In the genomic region with DNA sequence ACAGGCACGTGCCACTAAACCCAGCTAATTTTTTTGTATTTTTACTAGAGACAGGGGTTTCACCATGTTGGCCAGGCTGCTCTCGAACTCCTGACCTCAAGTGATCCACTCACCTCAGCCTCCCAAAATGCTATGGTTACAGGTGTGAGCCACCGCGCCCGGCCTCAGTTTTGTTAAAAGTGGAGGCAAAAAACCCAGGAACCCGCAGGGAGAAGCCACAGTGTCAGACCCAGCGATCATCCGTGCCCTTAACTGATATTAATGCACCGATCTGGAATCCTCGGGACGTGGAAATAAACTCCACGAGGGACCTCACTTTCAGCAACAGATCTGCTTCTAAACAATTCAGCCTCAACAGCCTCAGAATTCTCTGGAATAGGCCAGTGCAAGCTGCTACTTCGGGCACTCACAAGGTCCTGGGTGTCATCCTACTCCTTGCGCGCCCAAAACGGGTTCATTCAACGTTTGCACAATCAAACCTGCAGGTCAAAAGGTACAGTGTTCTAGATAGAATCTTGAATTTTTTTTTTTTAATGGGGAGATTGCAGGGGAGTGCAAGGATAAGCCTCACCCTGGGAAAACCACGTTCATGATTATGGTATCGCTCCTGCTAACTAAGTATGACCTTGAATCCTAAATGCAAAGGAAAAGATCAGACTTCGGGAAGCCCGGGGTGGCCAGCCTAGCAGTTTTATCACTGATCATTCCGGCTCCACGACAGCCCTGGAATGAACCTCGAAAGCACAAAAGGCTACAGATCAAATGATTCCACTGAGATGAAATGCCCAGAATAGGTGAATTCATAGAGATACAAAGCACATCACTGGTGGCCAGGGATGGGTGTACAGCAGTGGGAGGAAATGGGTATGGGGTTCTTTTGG, we compare ENCODE assay signal across 1 cellular context.
TF ChIP-seq lines count a peak whose summit lies in the region.

No MANE protein-coding gene starts in this region.

TF ChIP-seq in GM23338, 12 proteins besides CTCF, POLR2A, EP300 and RAD21 (continued from another document):
- TF ChIP-seq, protein P1, sequence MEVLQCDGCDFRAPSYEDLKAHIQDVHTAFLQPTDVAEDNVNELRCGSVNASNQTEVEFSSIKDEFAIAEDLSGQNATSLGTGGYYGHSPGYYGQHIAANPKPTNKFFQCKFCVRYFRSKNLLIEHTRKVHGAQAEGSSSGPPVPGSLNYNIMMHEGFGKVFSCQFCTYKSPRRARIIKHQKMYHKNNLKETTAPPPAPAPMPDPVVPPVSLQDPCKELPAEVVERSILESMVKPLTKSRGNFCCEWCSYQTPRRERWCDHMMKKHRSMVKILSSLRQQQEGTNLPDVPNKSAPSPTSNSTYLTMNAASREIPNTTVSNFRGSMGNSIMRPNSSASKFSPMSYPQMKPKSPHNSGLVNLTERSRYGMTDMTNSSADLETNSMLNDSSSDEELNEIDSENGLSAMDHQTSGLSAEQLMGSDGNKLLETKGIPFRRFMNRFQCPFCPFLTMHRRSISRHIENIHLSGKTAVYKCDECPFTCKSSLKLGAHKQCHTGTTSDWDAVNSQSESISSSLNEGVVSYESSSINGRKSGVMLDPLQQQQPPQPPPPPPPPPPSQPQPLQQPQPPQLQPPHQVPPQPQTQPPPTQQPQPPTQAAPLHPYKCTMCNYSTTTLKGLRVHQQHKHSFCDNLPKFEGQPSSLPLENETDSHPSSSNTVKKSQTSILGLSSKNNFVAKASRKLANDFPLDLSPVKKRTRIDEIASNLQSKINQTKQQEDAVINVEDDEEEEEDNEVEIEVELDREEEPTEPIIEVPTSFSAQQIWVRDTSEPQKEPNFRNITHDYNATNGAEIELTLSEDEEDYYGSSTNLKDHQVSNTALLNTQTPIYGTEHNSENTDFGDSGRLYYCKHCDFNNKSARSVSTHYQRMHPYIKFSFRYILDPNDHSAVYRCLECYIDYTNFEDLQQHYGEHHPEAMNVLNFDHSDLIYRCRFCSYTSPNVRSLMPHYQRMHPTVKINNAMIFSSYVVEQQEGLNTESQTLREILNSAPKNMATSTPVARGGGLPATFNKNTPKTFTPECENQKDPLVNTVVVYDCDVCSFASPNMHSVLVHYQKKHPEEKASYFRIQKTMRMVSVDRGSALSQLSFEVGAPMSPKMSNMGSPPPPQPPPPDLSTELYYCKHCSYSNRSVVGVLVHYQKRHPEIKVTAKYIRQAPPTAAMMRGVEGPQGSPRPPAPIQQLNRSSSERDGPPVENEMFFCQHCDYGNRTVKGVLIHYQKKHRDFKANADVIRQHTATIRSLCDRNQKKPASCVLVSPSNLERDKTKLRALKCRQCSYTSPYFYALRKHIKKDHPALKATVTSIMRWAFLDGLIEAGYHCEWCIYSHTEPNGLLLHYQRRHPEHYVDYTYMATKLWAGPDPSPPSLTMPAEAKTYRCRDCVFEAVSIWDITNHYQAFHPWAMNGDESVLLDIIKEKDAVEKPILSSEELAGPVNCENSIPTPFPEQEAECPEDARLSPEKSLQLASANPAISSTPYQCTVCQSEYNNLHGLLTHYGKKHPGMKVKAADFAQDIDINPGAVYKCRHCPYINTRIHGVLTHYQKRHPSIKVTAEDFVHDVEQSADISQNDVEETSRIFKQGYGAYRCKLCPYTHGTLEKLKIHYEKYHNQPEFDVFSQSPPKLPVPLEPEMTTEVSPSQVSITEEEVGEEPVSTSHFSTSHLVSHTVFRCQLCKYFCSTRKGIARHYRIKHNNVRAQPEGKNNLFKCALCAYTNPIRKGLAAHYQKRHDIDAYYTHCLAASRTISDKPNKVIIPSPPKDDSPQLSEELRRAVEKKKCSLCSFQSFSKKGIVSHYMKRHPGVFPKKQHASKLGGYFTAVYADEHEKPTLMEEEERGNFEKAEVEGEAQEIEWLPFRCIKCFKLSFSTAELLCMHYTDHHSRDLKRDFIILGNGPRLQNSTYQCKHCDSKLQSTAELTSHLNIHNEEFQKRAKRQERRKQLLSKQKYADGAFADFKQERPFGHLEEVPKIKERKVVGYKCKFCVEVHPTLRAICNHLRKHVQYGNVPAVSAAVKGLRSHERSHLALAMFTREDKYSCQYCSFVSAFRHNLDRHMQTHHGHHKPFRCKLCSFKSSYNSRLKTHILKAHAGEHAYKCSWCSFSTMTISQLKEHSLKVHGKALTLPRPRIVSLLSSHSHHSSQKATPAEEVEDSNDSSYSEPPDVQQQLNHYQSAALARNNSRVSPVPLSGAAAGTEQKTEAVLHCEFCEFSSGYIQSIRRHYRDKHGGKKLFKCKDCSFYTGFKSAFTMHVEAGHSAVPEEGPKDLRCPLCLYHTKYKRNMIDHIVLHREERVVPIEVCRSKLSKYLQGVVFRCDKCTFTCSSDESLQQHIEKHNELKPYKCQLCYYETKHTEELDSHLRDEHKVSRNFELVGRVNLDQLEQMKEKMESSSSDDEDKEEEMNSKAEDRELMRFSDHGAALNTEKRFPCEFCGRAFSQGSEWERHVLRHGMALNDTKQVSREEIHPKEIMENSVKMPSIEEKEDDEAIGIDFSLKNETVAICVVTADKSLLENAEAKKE (CRISPR knock-in tag; IDR thresholded peaks at IDR 0.05) = no peak
- no peak for TF ChIP-seq NANOG (IDR thresholded peaks at IDR 0.05; ENCODE audit: borderline replicate concordance)
- TF ChIP-seq EZH2phosphoT487 (IDR thresholded peaks at IDR 0.05; ENCODE audit: unreplicated experiment) = no peak
- TF ChIP-seq, protein P2, sequence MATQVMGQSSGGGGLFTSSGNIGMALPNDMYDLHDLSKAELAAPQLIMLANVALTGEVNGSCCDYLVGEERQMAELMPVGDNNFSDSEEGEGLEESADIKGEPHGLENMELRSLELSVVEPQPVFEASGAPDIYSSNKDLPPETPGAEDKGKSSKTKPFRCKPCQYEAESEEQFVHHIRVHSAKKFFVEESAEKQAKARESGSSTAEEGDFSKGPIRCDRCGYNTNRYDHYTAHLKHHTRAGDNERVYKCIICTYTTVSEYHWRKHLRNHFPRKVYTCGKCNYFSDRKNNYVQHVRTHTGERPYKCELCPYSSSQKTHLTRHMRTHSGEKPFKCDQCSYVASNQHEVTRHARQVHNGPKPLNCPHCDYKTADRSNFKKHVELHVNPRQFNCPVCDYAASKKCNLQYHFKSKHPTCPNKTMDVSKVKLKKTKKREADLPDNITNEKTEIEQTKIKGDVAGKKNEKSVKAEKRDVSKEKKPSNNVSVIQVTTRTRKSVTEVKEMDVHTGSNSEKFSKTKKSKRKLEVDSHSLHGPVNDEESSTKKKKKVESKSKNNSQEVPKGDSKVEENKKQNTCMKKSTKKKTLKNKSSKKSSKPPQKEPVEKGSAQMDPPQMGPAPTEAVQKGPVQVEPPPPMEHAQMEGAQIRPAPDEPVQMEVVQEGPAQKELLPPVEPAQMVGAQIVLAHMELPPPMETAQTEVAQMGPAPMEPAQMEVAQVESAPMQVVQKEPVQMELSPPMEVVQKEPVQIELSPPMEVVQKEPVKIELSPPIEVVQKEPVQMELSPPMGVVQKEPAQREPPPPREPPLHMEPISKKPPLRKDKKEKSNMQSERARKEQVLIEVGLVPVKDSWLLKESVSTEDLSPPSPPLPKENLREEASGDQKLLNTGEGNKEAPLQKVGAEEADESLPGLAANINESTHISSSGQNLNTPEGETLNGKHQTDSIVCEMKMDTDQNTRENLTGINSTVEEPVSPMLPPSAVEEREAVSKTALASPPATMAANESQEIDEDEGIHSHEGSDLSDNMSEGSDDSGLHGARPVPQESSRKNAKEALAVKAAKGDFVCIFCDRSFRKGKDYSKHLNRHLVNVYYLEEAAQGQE (IDR thresholded peaks at IDR 0.05; ENCODE audit: unreplicated experiment) = no peak
- TF ChIP-seq ZNF331 (CRISPR knock-in tag; IDR thresholded peaks at IDR 0.05; ENCODE audit: low read depth) = no peak
- no peak for TF ChIP-seq STAT1 (IDR thresholded peaks at IDR 0.05; ENCODE audit: unreplicated experiment)
- no peak for TF ChIP-seq EZH2 (IDR thresholded peaks at IDR 0.05; ENCODE audit: low read depth, unreplicated experiment)
- no peak for TF ChIP-seq CREB1 (CRISPR knock-in tag; IDR thresholded peaks at IDR 0.05; ENCODE audit: low read depth)
- no peak for TF ChIP-seq JUNB (IDR thresholded peaks at IDR 0.05; ENCODE audit: unreplicated experiment)
- no peak for TF ChIP-seq POLR2AphosphoS5 (IDR thresholded peaks at IDR 0.05; ENCODE audit: low read depth)
- TF ChIP-seq ZNF114 (CRISPR knock-in tag; IDR thresholded peaks at IDR 0.05) = no peak
